Comparison of ENCODE assay signal across 1 cellular context in the genomic region with DNA sequence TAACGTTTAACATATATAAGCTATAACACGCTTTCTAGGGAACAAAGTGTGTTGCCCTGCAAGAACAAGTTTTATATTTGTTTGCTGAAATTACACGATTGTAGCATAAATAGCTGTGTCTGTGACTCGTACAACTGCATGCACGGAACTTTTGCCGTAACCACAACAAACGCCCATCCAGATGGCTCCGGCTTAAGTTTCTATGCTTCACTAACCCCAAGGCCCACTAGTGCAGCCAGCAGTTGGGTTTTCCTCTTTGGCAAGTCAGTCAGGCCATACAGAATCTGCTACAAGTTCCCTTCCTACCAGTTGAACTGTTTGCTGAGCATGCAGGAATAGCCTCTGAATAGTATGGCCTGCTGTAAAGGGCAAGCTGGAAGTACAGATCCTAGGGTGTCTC.
TF ChIP-seq lines count a peak whose summit lies in the region.

No MANE protein-coding gene starts in this region.

TF ChIP-seq in IMR-90, 13 proteins besides CTCF, POLR2A, EP300 and RAD21:
- peak; percentile 31; the same call in 1 of the 2 replicates for TF ChIP-seq MAFK (IDR thresholded peaks at IDR 0.05; ENCODE audit: low read depth, low read length)
- TF ChIP-seq FOS (IDR thresholded peaks at IDR 0.05; ENCODE audit: low read depth, low read length): no peak
- TF ChIP-seq CEBPB (IDR thresholded peaks at IDR 0.05; ENCODE audit: low read depth, low read length): no peak
- TF ChIP-seq, protein P1, sequence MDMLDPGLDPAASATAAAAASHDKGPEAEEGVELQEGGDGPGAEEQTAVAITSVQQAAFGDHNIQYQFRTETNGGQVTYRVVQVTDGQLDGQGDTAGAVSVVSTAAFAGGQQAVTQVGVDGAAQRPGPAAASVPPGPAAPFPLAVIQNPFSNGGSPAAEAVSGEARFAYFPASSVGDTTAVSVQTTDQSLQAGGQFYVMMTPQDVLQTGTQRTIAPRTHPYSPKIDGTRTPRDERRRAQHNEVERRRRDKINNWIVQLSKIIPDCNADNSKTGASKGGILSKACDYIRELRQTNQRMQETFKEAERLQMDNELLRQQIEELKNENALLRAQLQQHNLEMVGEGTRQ (IDR thresholded peaks at IDR 0.05; ENCODE audit: low read depth, low read length): no peak
TF ChIP-seq in IMR-90: peak in this region for 1.
